8 cellular contexts compared by ENCODE assay signal in the genomic region with DNA sequence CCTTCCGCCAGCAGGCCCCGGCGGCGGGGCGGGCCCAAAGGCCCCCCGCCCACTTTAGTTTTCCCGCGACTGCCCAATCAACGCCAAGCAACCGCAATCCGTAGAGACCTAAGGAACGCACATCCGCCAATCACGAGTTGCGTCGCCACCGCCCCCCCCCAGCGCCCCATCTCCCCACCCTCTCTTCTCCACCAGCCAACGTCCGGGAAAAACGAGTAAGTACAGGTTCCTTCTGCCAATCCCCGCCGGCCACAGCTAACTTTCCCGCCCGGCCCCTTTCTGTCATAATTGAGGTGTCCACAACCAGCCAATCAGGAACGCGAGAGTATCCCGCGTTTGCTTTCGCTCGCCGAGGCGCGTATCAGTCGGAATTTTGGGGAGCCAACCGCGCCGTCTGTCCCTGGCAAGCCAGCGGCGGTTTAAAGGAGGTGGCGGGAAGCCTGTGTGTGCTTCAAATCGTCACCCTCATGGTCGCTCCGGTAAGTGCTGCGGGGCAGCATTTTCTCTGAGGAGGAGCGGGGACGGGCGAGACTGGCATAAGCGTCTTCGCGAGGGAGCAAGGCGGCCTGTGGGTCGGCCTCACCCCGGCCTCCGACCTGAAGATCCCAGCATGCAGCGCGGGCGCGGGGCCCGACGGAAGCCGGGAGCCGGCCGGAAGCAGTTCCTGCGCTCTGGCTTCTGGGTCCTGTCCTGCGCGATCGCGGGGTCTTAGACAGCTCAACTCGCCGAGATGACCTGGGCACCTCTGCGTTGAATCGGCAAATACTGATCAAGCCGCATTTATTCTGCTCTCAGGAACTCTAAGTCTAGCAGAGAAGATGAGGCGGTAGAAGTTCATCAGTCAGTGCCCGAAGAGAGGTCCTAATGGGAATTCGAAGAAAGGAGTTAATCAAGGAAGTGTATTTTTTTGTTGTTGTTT. TPM values are rescaled to one million over a fixed set of nuclear protein-coding genes. Genes with fewer than 3 reads are reported as not detected.
DNase-seq lines count a peak whose midpoint lies in the region; ATAC-seq and TF ChIP-seq lines count a peak whose summit lies in the region.

A gene with protein sequence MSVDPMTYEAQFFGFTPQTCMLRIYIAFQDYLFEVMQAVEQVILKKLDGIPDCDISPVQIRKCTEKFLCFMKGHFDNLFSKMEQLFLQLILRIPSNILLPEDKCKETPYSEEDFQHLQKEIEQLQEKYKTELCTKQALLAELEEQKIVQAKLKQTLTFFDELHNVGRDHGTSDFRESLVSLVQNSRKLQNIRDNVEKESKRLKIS (plus strand): TSS at position 361 of the 919 bp plus-strand sequence. CDS start 2,297 bp downstream, outside the sequence.

- H3K9me3 ChIP-seq in osteoblast (ENCODE audit: low read depth, low read length) (no peaks in the 10 kb centered on the region), thoracic aorta (no peaks in the 10 kb centered on the region)

- peaks cover 29% of the 10 kb centered on the region for H3K4me1 ChIP-seq in osteoblast (ENCODE audit: insufficient read depth, low read length)
- peaks cover 15 to 18% of the 10 kb centered on the region in 2 donors for H3K4me1 ChIP-seq in thoracic aorta (ENCODE audit: control insufficient read depth in 1 of 2, low read depth in 2 of 2)

- H3K36me3 Mint-ChIP-seq in activated naive CD8-positive, alpha-beta T cell = peaks cover 16% of the 10 kb centered on the region

- peak within 1 kb of the TSS; percentile 91 for H2AFZ ChIP-seq in osteoblast (ENCODE audit: low read length)

- DNase-seq in NCI-H1105 (lab: John Stamatoyannopoulos, UW) = peak; percentile 99
- DNase-seq in SKM-1 treated with dmso at 0.1 percent for 144 hours (lab: John Stamatoyannopoulos, UW; ENCODE audit: unreplicated experiment) = peak; percentile 90
- DNase-seq in glomerular visceral epithelial cell (ENCODE audit: extremely low spot score) = peak; percentile 100
- DNase-seq in osteoblast (ENCODE audit: insufficient read length, low spot score, missing footprints) = peak; percentile 98
- DNase-seq in thoracic aorta (ENCODE audit: low spot score) = peak; percentile 99

- H3K4me1 Mint-ChIP-seq in activated naive CD8-positive, alpha-beta T cell (ENCODE audit: low read depth) = peaks cover 58% of the 10 kb centered on the region

- H3K27ac ChIP-seq in osteoblast (ENCODE audit: low read depth, low read length) (peak within 1 kb of the TSS; percentile 97), thoracic aorta (peak within 1 kb of the TSS; percentile 99)

- H3K4me3 ChIP-seq in GM08714 (ENCODE audit: low read length) (peak within 1 kb of the TSS; percentile 99), osteoblast (ENCODE audit: insufficient read depth, low read length) (peak within 1 kb of the TSS; percentile 99), thoracic aorta (peak within 1 kb of the TSS; percentile 98)

- peak within 1 kb of the TSS; percentile 97 for H3K27ac Mint-ChIP-seq in activated naive CD8-positive, alpha-beta T cell

- no peaks in the 10 kb centered on the region for H3K27me3 Mint-ChIP-seq in activated naive CD8-positive, alpha-beta T cell

- TF ChIP-seq CTCF in osteoblast (IDR thresholded peaks at IDR 0.05; ENCODE audit: extremely low read depth, low read depth, low read length) (no peak), thoracic aorta (IDR thresholded peaks at IDR 0.05) (no peak)

- peak within 1 kb of the TSS; percentile 99 for H3K4me2 ChIP-seq in osteoblast (ENCODE audit: insufficient read depth, low read length)

- no peaks in the 10 kb centered on the region for H4K20me1 ChIP-seq in osteoblast (ENCODE audit: insufficient read depth, low read length)

- ATAC-seq in HG02623 (IDR thresholded peaks at IDR 0.05; ENCODE audit: unreplicated experiment) (peak; percentile 83), thoracic aorta (ENCODE audit: insufficient number of reproducible peaks, low FRiP score, low read depth) (peak; percentile 97)

- H3K9me3 Mint-ChIP-seq in activated naive CD8-positive, alpha-beta T cell (ENCODE audit: low read depth) = no peaks in the 10 kb centered on the region

- H3K79me2 ChIP-seq in osteoblast (ENCODE audit: insufficient read depth, low read length) = peaks cover 66% of the 10 kb centered on the region

- H3K36me3 ChIP-seq in osteoblast (ENCODE audit: insufficient read depth, low read length) (peaks cover 68% of the 10 kb centered on the region), thoracic aorta (peaks cover 30% of the 10 kb centered on the region)

- H3K4me3 Mint-ChIP-seq in activated naive CD8-positive, alpha-beta T cell = peak within 1 kb of the TSS; percentile 98

- H3K27me3 ChIP-seq in osteoblast (ENCODE audit: insufficient read depth, low read length) (no peaks in the 10 kb centered on the region), thoracic aorta (replicated peaks; ENCODE audit: insufficient read depth) (no peaks in the 10 kb centered on the region)

RNA-seq across cellular contexts. Expression of the gene that starts here (rescaled TPM):
- total RNA-seq in osteoblast (10.6 and 10.9 TPM in 2 replicates), thoracic aorta (10 to 100 TPM; 10.3 to 12.8 TPM)

Comparison
In these comparisons a context has a peak if more than half of its experiments do, and no peak if none do; other contexts are left out.
1. Peak in every context shown above with its lines: DNase-seq, ATAC-seq, H3K4me3 ChIP-seq and H3K27ac ChIP-seq.